In genomic region chr14:89244720-89245119, GRCh38 we compare ENCODE assay signal across 29 cellular contexts.
"Had no signal": no experiment of that assay in that cellular context is flagged by ENCODE, and none has a peak within 500 bp of the region (broad histone marks: within the 10 kb centered on the region; RNA-seq: fewer than 3 reads in every experiment).

No MANE protein-coding gene starts in this region.

- DNase-seq: activated CD4-positive, alpha-beta T cell treated with anti-CD3 and anti-CD28 coated beads for 4 hours; activated CD4-positive, alpha-beta T cell treated with anti-CD3 and anti-CD28 coated beads, Interleukin-2, amount 50 U/mL, for 4 hours; activated CD8-positive, alpha-beta memory T cell treated with anti-CD3 and anti-CD28 coated beads, Interleukin-2, amount 50 U/mL, for 4 hours; activated T-cell treated with anti-CD3 and anti-CD28 coated beads, Interleukin-2, amount 50 U/mL, for 24 hours; cortex of kidney; effector memory CD8-positive, alpha-beta T cell; kidney; left colon; midbrain; naive thymus-derived CD4-positive, alpha-beta T cell; stimulated activated CD4-positive, alpha-beta T cell treated with anti-CD3 and anti-CD28 coated beads, Interleukin-1b, Interleukin-23, amount 100 ng/mL, for 48 hours; stimulated activated CD4-positive, alpha-beta T cell treated with anti-CD3 and anti-CD28 coated beads, Interleukin-4, amount 100 ng/mL, for 4 hours; stimulated activated CD8-positive, alpha-beta memory T cell treated with anti-CD3 and anti-CD28 coated beads, Interleukin-4, amount 100 ng/mL, for 48 hours; stimulated activated naive CD8-positive, alpha-beta T cell treated with anti-CD3 and anti-CD28 coated beads, Interleukin-15, amount 100 ng/mL, for 72 hours; substantia nigra; T-helper 1 cell; thyroid gland; upper lobe of right lung had no signal

- H3K36me3 ChIP-seq: adrenal gland, ascending aorta, cardiac muscle cell, gastroesophageal sphincter, right atrium auricular region, thyroid gland, upper lobe of right lung had no signal

- ATAC-seq: activated T-helper 17 cell treated with anti-CD3 and anti-CD28 coated beads, Interleukin-2, amount 50 U/mL, for 72 hours; effector memory CD8-positive, alpha-beta T cell; gastroesophageal sphincter; left colon; naive thymus-derived CD4-positive, alpha-beta T cell; stimulated activated memory B cell treated with anti-CD40 and anti-IgM and Interleukin-4, amounts not matched to agents 10 μg/mL and 1 μg/mL and 100 μg/mL, for 72 hours; stimulated activated naive CD8-positive, alpha-beta T cell treated with anti-CD3 and anti-CD28 coated beads, Interleukin-15, amount 100 ng/mL, for 72 hours; upper lobe of right lung had no signal

- H3K4me3 Mint-ChIP-seq: activated naive CD4-positive, alpha-beta T cell treated with anti-CD3 and anti-CD28 coated beads, Interleukin-2, amount 50 U/mL, for 24 hours; activated T-cell treated with anti-CD3 and anti-CD28 coated beads, Interleukin-2, amount 50 U/mL, for 24 hours; activated T-helper 17 cell treated with anti-CD3 and anti-CD28 coated beads, Interleukin-2, amount 50 U/mL, for 72 hours; brain; effector memory CD8-positive, alpha-beta T cell; stimulated activated memory B cell treated with anti-CD40 and anti-IgM and Interleukin-4, amounts not matched to agents 10 μg/mL and 1 μg/mL and 100 μg/mL, for 72 hours; stimulated activated naive CD8-positive, alpha-beta T cell treated with anti-CD3 and anti-CD28 coated beads, Interleukin-15, amount 100 ng/mL, for 72 hours had no signal

- H3K9me3 ChIP-seq: adrenal gland, ascending aorta, gastroesophageal sphincter, right atrium auricular region, thyroid gland, upper lobe of right lung had no signal

- H3K27ac Mint-ChIP-seq: activated T-cell treated with anti-CD3 and anti-CD28 coated beads, Interleukin-2, amount 50 U/mL, for 24 hours; activated T-helper 17 cell treated with anti-CD3 and anti-CD28 coated beads, Interleukin-2, amount 50 U/mL, for 72 hours; stimulated activated memory B cell treated with anti-CD40 and anti-IgM and Interleukin-4, amounts not matched to agents 10 μg/mL and 1 μg/mL and 100 μg/mL, for 72 hours had no signal

- H3K27ac ChIP-seq: adrenal gland, ascending aorta, cardiac muscle cell, gastroesophageal sphincter, hepatocyte, right atrium auricular region, thyroid gland, upper lobe of right lung had no signal

- H2AFZ ChIP-seq: hepatocyte had no signal

- H3K9me3 Mint-ChIP-seq: activated naive CD4-positive, alpha-beta T cell treated with anti-CD3 and anti-CD28 coated beads, Interleukin-2, amount 50 U/mL, for 24 hours; activated T-cell treated with anti-CD3 and anti-CD28 coated beads, Interleukin-2, amount 50 U/mL, for 24 hours; activated T-helper 17 cell treated with anti-CD3 and anti-CD28 coated beads, Interleukin-2, amount 50 U/mL, for 72 hours; effector memory CD8-positive, alpha-beta T cell; naive thymus-derived CD4-positive, alpha-beta T cell; stimulated activated memory B cell treated with anti-CD40 and anti-IgM and Interleukin-4, amounts not matched to agents 10 μg/mL and 1 μg/mL and 100 μg/mL, for 72 hours; stimulated activated naive CD8-positive, alpha-beta T cell treated with anti-CD3 and anti-CD28 coated beads, Interleukin-15, amount 100 ng/mL, for 72 hours had no signal

- H3K27me3 Mint-ChIP-seq: activated naive CD4-positive, alpha-beta T cell treated with anti-CD3 and anti-CD28 coated beads, Interleukin-2, amount 50 U/mL, for 24 hours; activated T-cell treated with anti-CD3 and anti-CD28 coated beads, Interleukin-2, amount 50 U/mL, for 24 hours; activated T-helper 17 cell treated with anti-CD3 and anti-CD28 coated beads, Interleukin-2, amount 50 U/mL, for 72 hours; effector memory CD8-positive, alpha-beta T cell; naive thymus-derived CD4-positive, alpha-beta T cell; stimulated activated memory B cell treated with anti-CD40 and anti-IgM and Interleukin-4, amounts not matched to agents 10 μg/mL and 1 μg/mL and 100 μg/mL, for 72 hours; stimulated activated naive CD8-positive, alpha-beta T cell treated with anti-CD3 and anti-CD28 coated beads, Interleukin-15, amount 100 ng/mL, for 72 hours had no signal

- H3K4me2 ChIP-seq: hepatocyte, smooth muscle cell had no signal

- H3K4me3 ChIP-seq: adrenal gland, ascending aorta, cardiac muscle cell, gastroesophageal sphincter, hepatocyte, right atrium auricular region, smooth muscle cell, thyroid gland, upper lobe of right lung had no signal
